In the genomic region with DNA sequence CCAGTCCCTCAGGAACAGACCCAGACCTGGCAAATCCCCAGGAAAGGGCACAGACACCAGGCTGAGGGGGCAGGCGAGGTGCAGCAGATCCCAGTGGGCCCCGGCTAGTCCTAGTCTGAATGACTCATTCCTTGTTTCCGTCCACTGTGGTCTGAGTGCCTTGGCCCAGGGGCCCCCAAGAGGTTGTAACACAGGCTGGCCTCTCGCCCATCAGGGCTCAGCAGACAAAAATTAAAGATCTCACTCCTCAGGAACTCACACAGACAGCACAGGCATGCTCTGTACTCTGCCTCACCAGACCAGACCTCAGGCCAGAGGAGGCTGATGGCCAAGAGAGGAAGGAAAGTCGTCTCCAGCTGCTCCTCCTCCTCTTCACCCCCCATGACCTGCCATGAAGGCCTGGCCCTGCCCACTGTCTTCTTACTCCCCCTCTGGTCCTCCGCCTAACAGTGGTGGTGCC, we compare ENCODE assay signal across 8 cellular contexts. TPM values are rescaled to one million over a fixed set of nuclear protein-coding genes. Genes with fewer than 3 reads are reported as not detected.
A peak's percentile ranks its signal among the peaks of the same experiment; 100 is the strongest.
DNase-seq lines count a peak whose midpoint lies in the region; ATAC-seq and TF ChIP-seq lines count a peak whose summit lies in the region.

No MANE protein-coding gene starts in this region.

- POLR2A ChIA-PET in CD4-positive, alpha-beta memory T cell (lab: Charles Lee; ENCODE audit: partially characterized antibody): interaction anchor here (0.9 to 2.7 kb wide), 4 partner anchors 12 to 144 kb away, joined by 3 to 16 read pairs (median 6); partner anchors contain the start of gene YLPM1

- no peak for DNase-seq in CD4-positive, alpha-beta memory T cell
- DNase-seq in SJCRH30 (peak; percentile 82 to 86), fibroblast of lung (ENCODE audit: low read depth in 2 of 2) (peak; percentile 97 to 99), osteoblast (ENCODE audit: insufficient read length, low spot score, missing footprints) (peak; percentile 92), SK-N-DZ (ENCODE audit: low spot score) (no peak)
- no peak for DNase-seq in stimulated activated CD4-positive, alpha-beta T cell treated with anti-CD3 and anti-CD28 coated beads, Interleukin-4, amount 100 ng/mL, for 4 hours
- DNase-seq in activated CD8-positive, alpha-beta memory T cell treated with anti-CD3 and anti-CD28 coated beads, Interleukin-2, amount 50 U/mL, for 48 hours: no peak

- H3K4me2 ChIP-seq in fibroblast of lung (ENCODE audit: extremely low read depth, insufficient read depth, low read length) (peak overlapping the region; percentile 68), osteoblast (ENCODE audit: insufficient read depth, low read length) (peak overlapping the region; percentile 60)

- H3K4me1 ChIP-seq in CD4-positive, alpha-beta memory T cell (ENCODE audit: insufficient read depth, low read length): peaks cover 53% of the 10 kb centered on the region
- H3K4me1 ChIP-seq in SJCRH30 (peaks cover 51% of the 10 kb centered on the region), fibroblast of lung (ENCODE audit: control insufficient read depth, extremely low read depth, insufficient read depth, low read length) (peaks cover 45% of the 10 kb centered on the region), osteoblast (ENCODE audit: insufficient read depth, low read length) (peaks cover 68% of the 10 kb centered on the region)

- H3K36me3 Mint-ChIP-seq in CD4-positive, alpha-beta memory T cell: peaks cover 0 to 4% of the 10 kb centered on the region in 2 donors

- TF ChIP-seq CTCF in fibroblast of lung (conservative IDR thresholded peaks at IDR 0.05 in 1 of 2, IDR thresholded peaks at IDR 0.05 in 1 of 2; ENCODE audit: low read depth in 1 of 2, low read length in 2 of 2) (no peak), osteoblast (IDR thresholded peaks at IDR 0.05; ENCODE audit: extremely low read depth, low read depth, low read length) (no peak)

- ATAC-seq in HG03457 (IDR thresholded peaks at IDR 0.05; ENCODE audit: unreplicated experiment): no peak

- CTCF ChIA-PET in CD4-positive, alpha-beta memory T cell (lab: Charles Lee; ENCODE audit: partially characterized antibody): interaction anchor here (2.6 to 3.4 kb wide), 3 partner anchors 8 to 143 kb away, joined by 12 to 45 read pairs (median 19); partner anchors contain the start of genes LTBP2 and YLPM1

- peak overlapping the region in 4 of 8 donors; percentile 25 to 73 (median 46) for H3K4me3 Mint-ChIP-seq in CD4-positive, alpha-beta memory T cell

- H3K4me1 Mint-ChIP-seq in CD4-positive, alpha-beta memory T cell: peaks cover 35 to 70% (median 53%) of the 10 kb centered on the region in 4 donors

- no peak overlapping the region for H3K4me3 ChIP-seq in CD4-positive, alpha-beta memory T cell (ENCODE audit: low read length in 2 of 2)
- H3K4me3 ChIP-seq in SJCRH30 (no peak overlapping the region), fibroblast of lung (replicated peaks in 1 of 4; ENCODE audit: control extremely low read depth in 1 of 4, insufficient read depth in 1 of 4, low read depth in 3 of 4, low read length in 4 of 4) (no peak overlapping the region), osteoblast (ENCODE audit: insufficient read depth, low read length) (peak overlapping the region; percentile 14)

- H3K9ac ChIP-seq in fibroblast of lung (ENCODE audit: insufficient read depth, low read length): no peak overlapping the region

- H3K36me3 ChIP-seq in CD4-positive, alpha-beta memory T cell (ENCODE audit: insufficient read depth, low read length): no peaks in the 10 kb centered on the region
- H3K36me3 ChIP-seq in SJCRH30 (no peaks in the 10 kb centered on the region), fibroblast of lung (ENCODE audit: control insufficient read depth, insufficient read depth, low read length) (no peaks in the 10 kb centered on the region), osteoblast (ENCODE audit: insufficient read depth, low read length) (no peaks in the 10 kb centered on the region)

- H3K9me3 Mint-ChIP-seq in CD4-positive, alpha-beta memory T cell: no peaks in the 10 kb centered on the region

- H3K27ac Mint-ChIP-seq in CD4-positive, alpha-beta memory T cell: peak overlapping the region in 6 of 7 donors; percentile 13 to 98 (median 72)

- H2AFZ ChIP-seq in fibroblast of lung (ENCODE audit: low read length) (no peak overlapping the region), osteoblast (ENCODE audit: low read length) (peak overlapping the region; percentile 15)

- no peaks in the 10 kb centered on the region for H3K27me3 ChIP-seq in CD4-positive, alpha-beta memory T cell (ENCODE audit: insufficient read depth, low read length)
- no peaks in the 10 kb centered on the region for H3K27me3 ChIP-seq in SJCRH30
- no peaks in the 10 kb centered on the region for H3K27me3 ChIP-seq in fibroblast of lung (ENCODE audit: control insufficient read depth, insufficient read depth, low read length)
- no peaks in the 10 kb centered on the region for H3K27me3 ChIP-seq in osteoblast (ENCODE audit: insufficient read depth, low read length)

- no peaks in the 10 kb centered on the region for H3K79me2 ChIP-seq in fibroblast of lung (ENCODE audit: control insufficient read depth, insufficient read depth, low read length)
- peaks cover 6% of the 10 kb centered on the region for H3K79me2 ChIP-seq in osteoblast (ENCODE audit: insufficient read depth, low read length)

- no peaks in the 10 kb centered on the region for H4K20me1 ChIP-seq in fibroblast of lung (ENCODE audit: control insufficient read depth, extremely low read depth, insufficient read depth, low read length)
- H4K20me1 ChIP-seq in osteoblast (ENCODE audit: insufficient read depth, low read length): no peaks in the 10 kb centered on the region

- peaks cover 0 to 2% of the 10 kb centered on the region in 2 donors for H3K27me3 Mint-ChIP-seq in CD4-positive, alpha-beta memory T cell

- H3K27ac ChIP-seq in CD4-positive, alpha-beta memory T cell (ENCODE audit: low read depth, low read length): no peak overlapping the region
- H3K27ac ChIP-seq in SJCRH30 (peak overlapping the region; percentile 90), fibroblast of lung (ENCODE audit: insufficient read depth, low read length) (peak overlapping the region; percentile 81), osteoblast (ENCODE audit: low read depth, low read length) (peak overlapping the region; percentile 83)

- intact Hi-C loops in CD4-positive, alpha-beta memory T cell (cut with micrococcal nuclease): loop anchor here (2.0 to 10.0 kb wide), 2 partner anchors 127 to 1045 kb away; partner anchors contain the start of genes ERG28, ISCA2, NPC2 and TTLL5

- H3K9me3 ChIP-seq in CD4-positive, alpha-beta memory T cell (ENCODE audit: control insufficient read depth in 1 of 2, low read length in 2 of 2): no peaks in the 10 kb centered on the region
- no peaks in the 10 kb centered on the region for H3K9me3 ChIP-seq in SJCRH30 (replicated peaks)
- H3K9me3 ChIP-seq in fibroblast of lung (ENCODE audit: control insufficient read depth, insufficient read depth, low read depth, low read length): no peaks in the 10 kb centered on the region
- H3K9me3 ChIP-seq in osteoblast (ENCODE audit: low read depth, low read length): no peaks in the 10 kb centered on the region

RNA-seq across cellular contexts. Expression of gene LTBP2, which starts 7.7 kb away (rescaled TPM):
- total RNA-seq in CD4-positive, alpha-beta memory T cell: under 1 TPM; 0.36 to 0.44 TPM
- polyA plus RNA-seq in CD4-positive, alpha-beta memory T cell: under 1 TPM; 0.11 to 0.36 TPM
- 0.61 and 0.84 TPM in 2 replicates for total RNA-seq in SJCRH30 (2014; rRNA removed; shearing (Covaris generic))
- 243 and 514 TPM in 2 replicates for total RNA-seq in fibroblast of lung
- polyA plus RNA-seq in fibroblast of lung: 108 and 112 TPM in 2 replicates
- 184 and 214 TPM in 2 replicates for polyA plus RNA-seq in fibroblast of lung (2012)
- polyA minus RNA-seq in fibroblast of lung (ENCODE audit: low replicate concordance): 328 and 406 TPM in 2 replicates
- total RNA-seq in osteoblast: 493 and 546 TPM in 2 replicates
- polyA plus RNA-seq in SK-N-DZ (2014; cell fraction: cytosol; rRNA removed): 0.01 TPM in 1 of 2 replicates, not detected in the other
- polyA plus RNA-seq in SK-N-DZ (2014; cell fraction: nucleus; rRNA removed): not detected in 2 replicates

Comparison
In these comparisons a context has a peak if more than half of its experiments do, and no peak if none do; other contexts are left out.
1. DNase-seq: peak in SJCRH30 (2 of 2), fibroblast of lung (2 of 2) and osteoblast (single experiment); none in CD4-positive, alpha-beta memory T cell (0 of 5), SK-N-DZ (single experiment), stimulated activated CD4-positive, alpha-beta T cell treated with anti-CD3 and anti-CD28 coated beads, Interleukin-4, amount 100 ng/mL, for 4 hours (0 of 2) and activated CD8-positive, alpha-beta memory T cell treated with anti-CD3 and anti-CD28 coated beads, Interleukin-2, amount 50 U/mL, for 48 hours (single experiment).
2. RNA of gene LTBP2, which starts 7.7 kb away (total RNA-seq): 243 to 514 TPM in fibroblast of lung and 493 to 546 TPM in osteoblast; 0.61 to 0.84 TPM in SJCRH30 and 0.36 to 0.44 TPM in CD4-positive, alpha-beta memory T cell; every median in the first group is over 100 times any median in the second.